Comparison of ENCODE assay signal across 1 cellular context in genomic region chr11:66044757-66045156, GRCh38.
TF ChIP-seq lines count a peak whose summit lies in the region.

No MANE protein-coding gene starts in this region.

TF ChIP-seq in H1, 55 proteins besides CTCF, POLR2A, EP300 and RAD21:
- TF ChIP-seq TBP (IDR thresholded peaks at IDR 0.05; ENCODE audit: low read depth, low read length) (no peak), ASH2L (IDR thresholded peaks at IDR 0.05; ENCODE audit: low read length) (no peak), YY1 (IDR thresholded peaks at IDR 0.05; ENCODE audit: low read depth, low read length) (no peak), CHD1 (IDR thresholded peaks at IDR 0.05; ENCODE audit: low read depth, low read length) (no peak), KDM1A (IDR thresholded peaks at IDR 0.05; ENCODE audit: borderline replicate concordance, low read length) (no peak), HDAC2 (IDR thresholded peaks at IDR 0.05; ENCODE audit: borderline replicate concordance in 1 of 2, low read depth in 2 of 2, low read length in 2 of 2) (no peak), TAF1 (IDR thresholded peaks at IDR 0.05; ENCODE audit: low read depth, low read length) (no peak), RFX5 (IDR thresholded peaks at IDR 0.05; ENCODE audit: borderline replicate concordance, low read depth, low read length) (no peak), RBBP5 (IDR thresholded peaks at IDR 0.05; ENCODE audit: borderline replicate concordance, low read depth, low read length) (no peak), FOSL1 (IDR thresholded peaks at IDR 0.05; ENCODE audit: insufficient read depth, low read depth, low read length) (no peak), SIX5 (IDR thresholded peaks at IDR 0.05; ENCODE audit: low read depth, low read length) (no peak), POU5F1 (IDR thresholded peaks at IDR 0.05; ENCODE audit: low read depth, low read length) (no peak), SP2 (IDR thresholded peaks at IDR 0.05; ENCODE audit: low read length) (no peak), BRCA1 (IDR thresholded peaks at IDR 0.05; ENCODE audit: low read depth, low read length) (no peak)
